32 cellular contexts compared by ENCODE assay signal in genomic region chr1:63509718-63510117, GRCh38.
"Had no signal": no experiment of that assay in that cellular context is flagged by ENCODE, and none has a peak within 500 bp of the region (broad histone marks: within the 10 kb centered on the region; RNA-seq: fewer than 3 reads in every experiment).

No MANE protein-coding gene starts in this region.

- H3K36me3 ChIP-seq: adrenal gland, brain microvascular endothelial cell, breast epithelium, cardiac muscle cell had no signal

- H3K4me3 ChIP-seq: adrenal gland, ascending aorta, body of pancreas, breast epithelium, cardiac muscle cell had no signal

- H3K27ac ChIP-seq: adrenal gland, ascending aorta, body of pancreas, brain microvascular endothelial cell, breast epithelium, cardiac muscle cell had no signal

- ATAC-seq: activated naive CD4-positive, alpha-beta T cell treated with anti-CD3 and anti-CD28 coated beads, Interleukin-2, amount 50 U/mL, for 72 hours; activated naive CD8-positive, alpha-beta T cell treated with anti-CD3 and anti-CD28 coated beads, Interleukin-2, amount 50 U/mL, for 24 hours; activated T-cell treated with anti-CD3 and anti-CD28 coated beads, Interleukin-2, amount 50 U/mL, for 4 hours; activated T-cell treated with anti-CD3 and anti-CD28 coated beads, Interleukin-2, amount 50 U/mL, for 72 hours; activated T-helper 17 cell treated with anti-CD3 and anti-CD28 coated beads, Interleukin-2, amount 50 U/mL, for 72 hours; body of pancreas had no signal

- H3K4me1 ChIP-seq: adrenal gland, ascending aorta, body of pancreas, breast epithelium had no signal

- H3K9me3 ChIP-seq: ascending aorta, body of pancreas, breast epithelium had no signal

- DNase-seq: activated effector memory CD4-positive, alpha-beta T cell treated with anti-CD3 and anti-CD28 coated beads, Interleukin-2, amount 50 U/mL, for 16 hours; activated effector memory CD4-positive, alpha-beta T cell treated with Interleukin-2 at 50 U/mL for 16 hours; activated gamma-delta T cell; activated gamma-delta T cell treated with Interleukin-2 at 50 U/mL for 16 hours; activated naive CD4-positive, alpha-beta T cell; activated naive CD4-positive, alpha-beta T cell treated with anti-CD3 and anti-CD28 coated beads for 36 hours; activated naive CD4-positive, alpha-beta T cell treated with anti-CD3 and anti-CD28 coated beads, Interleukin-2, amount 10 ng/mL, durations not matched to agents 7 days and 5 days; activated naive CD4-positive, alpha-beta T cell treated with anti-CD3 and anti-CD28 coated beads, Interleukin-2, amount 50 U/mL, for 16 hours; activated naive CD4-positive, alpha-beta T cell treated with Interleukin-2 at 50 U/mL for 16 hours; activated naive CD8-positive, alpha-beta T cell treated with anti-CD3 and anti-CD28 coated beads for 36 hours; activated naive CD8-positive, alpha-beta T cell treated with anti-CD3 and anti-CD28 coated beads, Interleukin-2, amount 10 ng/mL, durations not matched to agents 7 days and 5 days; activated naive CD8-positive, alpha-beta T cell treated with anti-CD3 and anti-CD28 coated beads, Interleukin-2, amount 50 U/mL, for 24 hours; activated T-cell treated with anti-CD3 and anti-CD28 coated beads for 4 hours; activated T-cell treated with anti-CD3 and anti-CD28 coated beads, Interleukin-2, amount 50 U/mL, for 1 hour; activated T-cell treated with anti-CD3 and anti-CD28 coated beads, Interleukin-2, amount 50 U/mL, for 24 hours; activated T-cell treated with anti-CD3 and anti-CD28 coated beads, Interleukin-2, amount 50 U/mL, for 4 hours; activated T-cell treated with anti-CD3 and anti-CD28 coated beads, Interleukin-2, amount 50 U/mL, for 48 hours; activated T-cell treated with anti-CD3 and anti-CD28 coated beads, Interleukin-2, amount 50 U/mL, for 72 hours; adrenal gland; amniotic stem cell; amygdala; aorta; body of pancreas; brain microvascular endothelial cell; caudate nucleus; central memory CD4-positive, alpha-beta T cell; cerebellar nuclear complex had no signal

- H3K27me3 ChIP-seq: adrenal gland, ascending aorta, body of pancreas, brain microvascular endothelial cell, breast epithelium, cardiac muscle cell had no signal
